24 cellular contexts compared by ENCODE assay signal in the genomic region with DNA sequence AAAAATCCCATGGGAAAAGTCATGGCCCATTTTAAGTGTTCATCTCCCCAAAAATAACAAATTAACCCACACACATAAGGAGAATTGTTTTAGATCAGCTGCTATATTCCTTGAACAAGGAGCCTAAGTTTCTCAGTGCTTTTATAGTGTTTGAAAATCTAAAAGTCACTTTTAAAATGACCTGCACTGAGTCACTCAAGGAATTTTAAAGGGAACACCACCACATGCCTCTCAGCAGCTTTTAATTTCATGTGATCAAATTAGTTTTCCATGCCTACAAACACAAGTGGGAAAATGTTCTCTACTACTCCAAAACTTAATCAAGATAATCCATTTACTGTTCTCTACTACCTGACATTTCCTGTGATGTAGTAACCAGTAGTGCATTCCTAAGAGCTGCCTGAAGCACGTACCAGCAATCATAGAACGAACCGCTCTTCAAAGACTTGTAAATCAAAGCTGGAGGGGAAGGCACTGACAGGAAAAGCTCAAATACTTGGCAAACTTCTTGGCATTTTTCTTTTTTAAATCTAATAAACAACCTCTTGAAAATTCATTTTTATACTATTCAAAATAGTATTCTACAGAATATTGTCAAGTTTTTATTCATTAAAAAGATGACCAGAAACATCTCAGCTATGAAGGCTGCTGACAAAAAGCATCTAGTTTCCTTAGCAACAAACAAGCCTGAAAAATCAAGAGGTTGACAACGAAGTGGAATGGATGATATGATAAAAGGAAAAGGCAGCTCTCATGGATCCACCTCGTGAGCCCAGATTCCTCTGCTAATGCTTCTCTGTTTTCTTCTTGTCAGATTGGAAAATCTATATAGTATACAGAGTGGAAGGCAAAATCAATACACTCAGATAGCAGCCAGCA.
"Had no signal": no experiment of that assay in that cellular context is flagged by ENCODE, and none has a peak within 500 bp of the region (broad histone marks: within the 10 kb centered on the region; RNA-seq: fewer than 3 reads in every experiment).

No MANE protein-coding gene starts in this region.

- H3K4me1 Mint-ChIP-seq: activated CD4-positive, alpha-beta T cell treated with anti-CD3 and anti-CD28 coated beads for 36 hours; stimulated activated effector memory CD8-positive, alpha-beta T cell treated with anti-CD3 and anti-CD28 coated beads, Interleukin-12 subunit alpha, Interleukin-12 subunit beta, amount 100 ng/mL, for 72 hours had no signal

- ATAC-seq: activated CD4-positive, alpha-beta T cell treated with anti-CD3 and anti-CD28 coated beads for 36 hours; effector memory CD8-positive, alpha-beta T cell; left lobe of liver; natural killer cell; sciatic nerve; stimulated activated effector memory CD8-positive, alpha-beta T cell treated with anti-CD3 and anti-CD28 coated beads, Interleukin-12 subunit alpha, Interleukin-12 subunit beta, amount 100 ng/mL, for 72 hours had no signal

- H3K27me3 Mint-ChIP-seq: activated CD4-positive, alpha-beta T cell treated with anti-CD3 and anti-CD28 coated beads for 36 hours; activated naive CD4-positive, alpha-beta T cell treated with anti-CD3 and anti-CD28 coated beads, Interleukin-2, amount 10 ng/mL, durations not matched to agents 7 days and 5 days; effector memory CD8-positive, alpha-beta T cell; stimulated activated naive CD8-positive, alpha-beta T cell treated with anti-CD3 and anti-CD28 coated beads, Interleukin-15, Interleukin-2, amounts not matched to agents 100 ng/mL and 50 ng/mL, for 24 hours; type B pancreatic cell had no signal

- H3K9me3 ChIP-seq: lower lobe of right lung, thoracic aorta, vagina had no signal

- H3K27me3 ChIP-seq: vagina had no signal

- DNase-seq: activated CD4-positive, alpha-beta T cell treated with anti-CD3 and anti-CD28 coated beads for 36 hours; activated CD4-positive, CD25-positive, alpha-beta regulatory T cell; activated gamma-delta T cell; activated naive CD4-positive, alpha-beta T cell treated with anti-CD3 and anti-CD28 coated beads, Interleukin-2, amount 10 ng/mL, durations not matched to agents 7 days and 5 days; activated T-cell treated with anti-CD3 and anti-CD28 coated beads, Interleukin-2, amount 50 U/mL, for 1 hour; cerebellar nuclear complex; cortex of kidney; effector memory CD8-positive, alpha-beta T cell; head of caudate nucleus; hippocampal formation; lower lobe of right lung; mesenchymal stem cell; natural killer cell; stimulated activated CD4-positive, alpha-beta T cell treated with anti-CD3 and anti-CD28 coated beads, Interleukin-4, amount 100 ng/mL, for 24 hours; T-helper 1 cell had no signal

- H3K4me3 ChIP-seq: lower lobe of right lung, skin epidermis, thoracic aorta, vagina had no signal

- H3K4me1 ChIP-seq: lower lobe of right lung, vagina had no signal

- H3K4me3 Mint-ChIP-seq: activated CD4-positive, alpha-beta T cell treated with anti-CD3 and anti-CD28 coated beads for 36 hours; activated naive CD4-positive, alpha-beta T cell treated with anti-CD3 and anti-CD28 coated beads, Interleukin-2, amount 10 ng/mL, durations not matched to agents 7 days and 5 days; effector memory CD8-positive, alpha-beta T cell; natural killer cell; stimulated activated effector memory CD8-positive, alpha-beta T cell treated with anti-CD3 and anti-CD28 coated beads, Interleukin-12 subunit alpha, Interleukin-12 subunit beta, amount 100 ng/mL, for 72 hours; stimulated activated naive CD8-positive, alpha-beta T cell treated with anti-CD3 and anti-CD28 coated beads, Interleukin-15, Interleukin-2, amounts not matched to agents 100 ng/mL and 50 ng/mL, for 24 hours; T-helper 2 cell treated with Interferon-gamma antibody and Interleukin-4, amounts not matched to agents 5 μg/mL and 100 μg/mL, for 36 hours; type B pancreatic cell had no signal

- H3K27ac ChIP-seq: lower lobe of right lung, skin epidermis, thoracic aorta, vagina had no signal

- H3K27ac Mint-ChIP-seq: activated CD4-positive, alpha-beta T cell treated with anti-CD3 and anti-CD28 coated beads for 36 hours; activated naive CD4-positive, alpha-beta T cell treated with anti-CD3 and anti-CD28 coated beads, Interleukin-2, amount 10 ng/mL, durations not matched to agents 7 days and 5 days; effector memory CD8-positive, alpha-beta T cell; natural killer cell; stimulated activated effector memory CD8-positive, alpha-beta T cell treated with anti-CD3 and anti-CD28 coated beads, Interleukin-12 subunit alpha, Interleukin-12 subunit beta, amount 100 ng/mL, for 72 hours; stimulated activated naive CD8-positive, alpha-beta T cell treated with anti-CD3 and anti-CD28 coated beads, Interleukin-15, Interleukin-2, amounts not matched to agents 100 ng/mL and 50 ng/mL, for 24 hours; T-helper 2 cell treated with Interferon-gamma antibody and Interleukin-4, amounts not matched to agents 5 μg/mL and 100 μg/mL, for 36 hours; type B pancreatic cell had no signal

- H3K9me3 Mint-ChIP-seq: activated naive CD4-positive, alpha-beta T cell treated with anti-CD3 and anti-CD28 coated beads, Interleukin-2, amount 10 ng/mL, durations not matched to agents 7 days and 5 days; effector memory CD8-positive, alpha-beta T cell; natural killer cell; stimulated activated effector memory CD8-positive, alpha-beta T cell treated with anti-CD3 and anti-CD28 coated beads, Interleukin-12 subunit alpha, Interleukin-12 subunit beta, amount 100 ng/mL, for 72 hours; stimulated activated naive CD8-positive, alpha-beta T cell treated with anti-CD3 and anti-CD28 coated beads, Interleukin-15, Interleukin-2, amounts not matched to agents 100 ng/mL and 50 ng/mL, for 24 hours; T-helper 2 cell treated with Interferon-gamma antibody and Interleukin-4, amounts not matched to agents 5 μg/mL and 100 μg/mL, for 36 hours; type B pancreatic cell had no signal
